ENCODE assay signal across 14 cellular contexts in the genomic region with DNA sequence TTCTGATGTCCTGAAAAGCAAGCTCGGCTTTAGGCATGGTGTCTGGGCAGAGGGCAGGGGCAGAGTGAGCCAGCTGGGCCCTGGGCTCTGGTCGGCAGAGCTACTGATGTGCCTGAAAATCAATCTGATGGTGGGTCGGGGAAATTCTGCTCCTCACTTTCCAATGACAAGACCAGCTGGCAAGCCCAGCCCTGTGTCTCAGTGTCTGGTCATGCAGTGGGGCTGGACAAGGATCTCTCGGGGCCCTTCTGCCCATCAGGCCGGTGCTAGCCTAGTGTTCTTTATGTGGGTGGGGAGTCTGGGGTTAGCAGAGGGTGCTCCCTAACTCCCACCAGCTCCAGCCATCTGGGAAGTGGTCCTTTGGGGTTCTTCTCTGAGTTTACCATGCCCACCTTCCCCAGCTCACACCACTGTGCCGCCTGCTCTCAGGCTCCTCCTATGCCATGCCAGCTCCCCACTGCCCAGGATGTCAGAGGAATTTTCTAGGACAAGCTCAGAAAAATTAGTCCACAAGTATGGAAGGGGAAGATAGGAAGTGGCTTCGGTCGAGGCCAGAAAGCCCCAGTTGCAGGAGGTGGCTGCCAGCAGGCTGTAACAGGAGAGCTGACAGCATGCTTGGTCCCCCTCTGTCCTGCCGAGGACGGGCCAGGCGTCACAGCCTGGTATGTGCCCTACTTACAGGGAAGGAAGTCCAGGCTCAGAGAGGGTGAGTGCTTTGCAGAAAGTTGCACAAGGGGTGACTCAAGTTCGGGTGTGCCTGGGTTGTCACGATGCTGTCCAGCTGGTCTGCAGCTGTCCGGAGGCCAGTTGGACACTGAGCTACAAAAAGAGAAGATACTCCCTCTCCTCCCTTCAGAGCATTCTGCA.
DNase-seq lines count a peak whose midpoint lies in the region; ATAC-seq and TF ChIP-seq lines count a peak whose summit lies in the region.
"Had no signal": no experiment of that assay in that cellular context is flagged by ENCODE, and none has a peak within 500 bp of the region (broad histone marks: within the 10 kb centered on the region; RNA-seq: fewer than 3 reads in every experiment).

No MANE protein-coding gene starts in this region.

- ATAC-seq in lung (ENCODE audit: insufficient read depth, low FRiP score) (peak; percentile 45), HG02884 (IDR thresholded peaks at IDR 0.05; ENCODE audit: unreplicated experiment) (no peak)
- ATAC-seq: PC-3 had no signal

- no peaks in the 10 kb centered on the region for H3K9me3 Mint-ChIP-seq in activated CD4-positive, alpha-beta memory T cell treated with anti-CD3 and anti-CD28 coated beads for 36 hours
- H3K9me3 Mint-ChIP-seq in activated CD4-positive, alpha-beta memory T cell treated with anti-CD3 and anti-CD28 coated beads, Interleukin-2, amount 10 ng/mL, durations not matched to agents 7 days and 5 days = no peaks in the 10 kb centered on the region

- no peak overlapping the region for H3K27ac ChIP-seq in lung (ENCODE audit: low read depth in 1 of 2, low read length in 1 of 2)

- H3K27me3 ChIP-seq in lung (ENCODE audit: control insufficient read depth, insufficient read depth) = no peaks in the 10 kb centered on the region

- peak; percentile 5 for DNase-seq in activated CD4-positive, alpha-beta memory T cell treated with anti-CD3 and anti-CD28 coated beads for 36 hours
- DNase-seq in activated CD4-positive, alpha-beta memory T cell treated with anti-CD3 and anti-CD28 coated beads, Interleukin-2, amount 10 ng/mL, durations not matched to agents 7 days and 5 days = no peak
- DNase-seq in fibroblast of pulmonary artery (ENCODE audit: low read depth) (peak; percentile 50), lung (ENCODE audit: low spot score) (peak; percentile 28), ureter (ENCODE audit: low spot score) (peak; percentile 42), SIG-M5 (lab: John Stamatoyannopoulos, UW) (no peak), activated T-cell treated with anti-CD3 and anti-CD28 coated beads for 4 hours (no peak)
- DNase-seq: DMS 273 treated with DMSO at 0.1 percent for 48 hours; NCI-H226; PC-3; stimulated activated naive CD4-positive, alpha-beta T cell treated with Interleukin-2 at 50 U/mL for 16 hours; T1000 had no signal

- no peak overlapping the region for H3K27ac Mint-ChIP-seq in activated CD4-positive, alpha-beta memory T cell treated with anti-CD3 and anti-CD28 coated beads for 36 hours
- H3K27ac Mint-ChIP-seq in activated CD4-positive, alpha-beta memory T cell treated with anti-CD3 and anti-CD28 coated beads, Interleukin-2, amount 10 ng/mL, durations not matched to agents 7 days and 5 days = no peak overlapping the region
- H3K27ac Mint-ChIP-seq: activated CD8-positive, alpha-beta memory T cell treated with anti-CD3 and anti-CD28 coated beads, Interleukin-2, amount 10 ng/mL, durations not matched to agents 7 days and 5 days had no signal

- no peaks in the 10 kb centered on the region for H3K36me3 Mint-ChIP-seq in activated CD4-positive, alpha-beta memory T cell treated with anti-CD3 and anti-CD28 coated beads for 36 hours
- H3K36me3 Mint-ChIP-seq in activated CD4-positive, alpha-beta memory T cell treated with anti-CD3 and anti-CD28 coated beads, Interleukin-2, amount 10 ng/mL, durations not matched to agents 7 days and 5 days (ENCODE audit: low read depth) = no peaks in the 10 kb centered on the region
- H3K36me3 Mint-ChIP-seq: activated CD8-positive, alpha-beta memory T cell treated with anti-CD3 and anti-CD28 coated beads, Interleukin-2, amount 10 ng/mL, durations not matched to agents 7 days and 5 days had no signal

- TF ChIP-seq CTCF in fibroblast of pulmonary artery (IDR thresholded peaks at IDR 0.05; ENCODE audit: low read length, missing control alignments) = no peak
- TF ChIP-seq CTCF in lung (IDR thresholded peaks at IDR 0.05; ENCODE audit: control extremely low read depth, extremely low read depth) = no peak

- POLR2A ChIA-PET in activated CD4-positive, alpha-beta memory T cell treated with anti-CD3 and anti-CD28 coated beads for 36 hours (lab: Charles Lee) = no interaction called here
- POLR2A ChIA-PET in activated CD4-positive, alpha-beta memory T cell treated with anti-CD3 and anti-CD28 coated beads, Interleukin-2, amount 10 ng/mL, durations not matched to agents 7 days and 5 days (lab: Charles Lee) = no interaction called here

- no peaks in the 10 kb centered on the region for H3K27me3 Mint-ChIP-seq in activated CD4-positive, alpha-beta memory T cell treated with anti-CD3 and anti-CD28 coated beads for 36 hours
- peaks cover 6% of the 10 kb centered on the region for H3K27me3 Mint-ChIP-seq in activated CD4-positive, alpha-beta memory T cell treated with anti-CD3 and anti-CD28 coated beads, Interleukin-2, amount 10 ng/mL, durations not matched to agents 7 days and 5 days

- H3K36me3 ChIP-seq in lung (ENCODE audit: control insufficient read depth in 2 of 2, insufficient read depth in 2 of 2, low read length in 2 of 2) = no peaks in the 10 kb centered on the region

- no peaks in the 10 kb centered on the region for H3K4me1 Mint-ChIP-seq in activated CD4-positive, alpha-beta memory T cell treated with anti-CD3 and anti-CD28 coated beads for 36 hours (ENCODE audit: low read depth)
- no peaks in the 10 kb centered on the region for H3K4me1 Mint-ChIP-seq in activated CD4-positive, alpha-beta memory T cell treated with anti-CD3 and anti-CD28 coated beads, Interleukin-2, amount 10 ng/mL, durations not matched to agents 7 days and 5 days
- H3K4me1 Mint-ChIP-seq: activated CD8-positive, alpha-beta memory T cell treated with anti-CD3 and anti-CD28 coated beads, Interleukin-2, amount 10 ng/mL, durations not matched to agents 7 days and 5 days had no signal

- 81 to 83% methylated on average over 14 of the region's 14 CpGs for WGBS in lung, 2 donors

- no peak overlapping the region for H3K4me3 Mint-ChIP-seq in activated CD4-positive, alpha-beta memory T cell treated with anti-CD3 and anti-CD28 coated beads for 36 hours
- no peak overlapping the region for H3K4me3 Mint-ChIP-seq in activated CD4-positive, alpha-beta memory T cell treated with anti-CD3 and anti-CD28 coated beads, Interleukin-2, amount 10 ng/mL, durations not matched to agents 7 days and 5 days
- H3K4me3 Mint-ChIP-seq: activated CD8-positive, alpha-beta memory T cell treated with anti-CD3 and anti-CD28 coated beads, Interleukin-2, amount 10 ng/mL, durations not matched to agents 7 days and 5 days had no signal

- H3K9me3 ChIP-seq in lung (ENCODE audit: control insufficient read depth in 2 of 2, insufficient read depth in 1 of 2, low read length in 1 of 2) = no peaks in the 10 kb centered on the region

- H3K4me1 ChIP-seq in lung (ENCODE audit: control insufficient read depth in 2 of 2, insufficient read depth in 2 of 2, low read length in 2 of 2) = peaks cover 0 to 2% of the 10 kb centered on the region in 2 donors

- CTCF ChIA-PET in activated CD4-positive, alpha-beta memory T cell treated with anti-CD3 and anti-CD28 coated beads for 36 hours (lab: Charles Lee) = no interaction called here
- CTCF ChIA-PET in activated CD4-positive, alpha-beta memory T cell treated with anti-CD3 and anti-CD28 coated beads, Interleukin-2, amount 10 ng/mL, durations not matched to agents 7 days and 5 days (lab: Charles Lee) = no interaction called here

- H3K4me3 ChIP-seq in fibroblast of pulmonary artery (replicated peaks; ENCODE audit: low read depth, low read length) (no peak overlapping the region), lung (no peak overlapping the region)

- intact Hi-C loops in activated CD4-positive, alpha-beta memory T cell treated with anti-CD3 and anti-CD28 coated beads for 36 hours (cut with micrococcal nuclease) = no loop called here

Comparison
In these comparisons a context has a peak if more than half of its experiments do, and no peak if none do; other contexts are left out.
1. DNase-seq: peak in activated CD4-positive, alpha-beta memory T cell treated with anti-CD3 and anti-CD28 coated beads for 36 hours (single experiment), fibroblast of pulmonary artery (single experiment), lung (single experiment) and ureter (single experiment); none in activated CD4-positive, alpha-beta memory T cell treated with anti-CD3 and anti-CD28 coated beads, Interleukin-2, amount 10 ng/mL, durations not matched to agents 7 days and 5 days (single experiment), SIG-M5 (single experiment) and activated T-cell treated with anti-CD3 and anti-CD28 coated beads for 4 hours (single experiment).